ENCODE assay signal across 8 cellular contexts in the genomic region with DNA sequence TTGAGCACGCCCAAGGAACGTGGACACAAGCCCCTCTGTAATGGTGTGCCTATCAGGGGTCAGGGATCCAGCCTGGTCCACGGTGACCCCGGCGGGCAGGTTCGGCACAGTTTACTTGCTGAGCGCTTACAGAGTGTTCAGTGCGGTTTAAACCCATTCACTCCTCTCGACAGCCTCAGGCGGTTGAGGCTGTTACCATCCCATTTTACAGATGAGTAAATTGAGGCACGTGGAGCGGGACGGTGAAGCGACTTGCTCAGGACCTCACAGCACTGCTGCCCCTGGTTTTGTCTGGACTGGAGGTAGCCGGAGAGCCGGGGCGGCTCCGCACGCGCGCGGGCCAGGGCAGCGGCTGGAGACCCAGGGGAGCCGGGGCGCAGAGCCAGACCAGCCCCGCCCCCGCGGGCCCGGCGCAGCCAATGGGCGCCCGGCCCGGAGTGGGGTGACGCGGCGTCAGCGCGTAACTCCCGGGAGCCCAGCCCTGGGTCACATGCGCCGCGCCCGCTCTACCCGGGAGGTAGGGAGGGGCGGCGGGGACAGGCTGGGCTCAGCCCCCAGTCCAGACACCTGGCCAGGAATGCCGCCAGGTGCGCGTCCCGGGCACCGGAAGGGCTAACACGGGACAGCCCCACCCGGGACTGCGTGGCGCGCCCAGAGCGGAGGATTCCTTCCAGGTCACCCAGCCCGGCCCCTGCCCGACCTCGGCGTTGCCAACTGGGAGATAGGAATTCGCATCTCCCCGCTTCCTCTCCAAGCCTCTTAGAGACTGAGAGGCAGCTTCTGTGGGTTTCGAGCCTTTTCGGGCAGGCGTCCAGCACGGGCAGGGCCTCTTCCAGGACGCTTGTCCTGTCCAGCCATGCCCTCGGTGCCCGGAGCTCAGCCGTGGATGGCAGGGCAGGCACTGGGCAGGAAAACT. TPM values are rescaled to one million over a fixed set of nuclear protein-coding genes. Genes with fewer than 3 reads are reported as not detected.
DNase-seq lines count a peak whose midpoint lies in the region; ATAC-seq, FAIRE-seq and TF ChIP-seq lines count a peak whose summit lies in the region.

No MANE protein-coding gene starts in this region.

- BruUV-seq in HepG2 (replicated peaks; lab: Mats Ljungman, UMichigan), result no TSS peak

- DNase-seq in ACHN, result peak; percentile 94
- peak; percentile 74 to 79 for DNase-seq in NCI-H524 (lab: John Stamatoyannopoulos, UW)
- peak; percentile 77 for DNase-seq in activated CD4-positive, alpha-beta T cell treated with anti-CD3 and anti-CD28 coated beads, Interleukin-2, amount 50 U/mL, for 1 hour
- peak; percentile 80 for DNase-seq in HepG2 (ENCODE audit: low spot score)
- peak; percentile 81 for DNase-seq in stimulated activated CD4-positive, alpha-beta T cell treated with anti-CD3 and anti-CD28 coated beads, Interleukin-4, amount 100 ng/mL, for 1 hour

- ATAC-seq in GM18907 (IDR thresholded peaks at IDR 0.05; ENCODE audit: unreplicated experiment) (peak; percentile 48), HG03135 (IDR thresholded peaks at IDR 0.05; ENCODE audit: unreplicated experiment) (peak; percentile 55), HepG2 (peak; percentile 76)

- H3K27me3 ChIP-seq in HepG2 (ENCODE audit: control insufficient read depth in 1 of 2, insufficient read depth in 2 of 2, low read length in 2 of 2), result no peaks in the 10 kb centered on the region; a peak in 2 of 5 replicates

- CTCF ChIA-PET in HepG2 (lab: Yijun Ruan, JAX; ENCODE audit: low intra/inter-chr PET ratio, low total read pairs), result no interaction called here

- H3K4me1 ChIP-seq in HepG2 (ENCODE audit: insufficient read depth, low read length), result peaks cover 82% of the 10 kb centered on the region

- intact Hi-C loops in dendritic cell treated with granulocyte-macrophage colony-stimulating factor and Interleukin-4, amounts not matched to agents 40 ng/mL and 50 ng/mL, for 4 days (cut with micrococcal nuclease), result loop anchor here (1.0 to 2.0 kb wide), 2 partner anchors 8 to 15 kb away; no protein-coding TSS in a partner anchor
- intact Hi-C loops in HepG2 (cut with micrococcal nuclease; ENCODE audit: unreplicated experiment), result no loop called here

- H3K4me3 Mint-ChIP-seq in dendritic cell treated with granulocyte-macrophage colony-stimulating factor and Interleukin-4, amounts not matched to agents 40 ng/mL and 50 ng/mL, for 4 days, result peak overlapping the region; percentile 79

- POLR2A ChIA-PET in HepG2 (lab: Yijun Ruan, JAX), result interaction anchor here (0.9 to 4.2 kb wide), 12 partner anchors 8 to 146 kb away, joined by 3 to 51 read pairs (median 4); no protein-coding TSS in a partner anchor

- peak; percentile 87 to 93 for TF ChIP-seq POLR2A in HepG2 (IDR thresholded peaks at IDR 0.05; ENCODE audit: insufficient read depth in 1 of 2, low read depth in 2 of 2, low read length in 2 of 2)

- H3K27ac ChIP-seq in HepG2 (ENCODE audit: extremely low read length, insufficient read depth, low read length), result peak overlapping the region; percentile 90

- H3K9ac ChIP-seq in HepG2 (ENCODE audit: insufficient read depth, low read depth, low read length), result peak overlapping the region; percentile 83

- H3K79me2 ChIP-seq in HepG2 (ENCODE audit: insufficient read depth, low read length), result peaks cover 15% of the 10 kb centered on the region

- H3K27ac Mint-ChIP-seq in dendritic cell treated with granulocyte-macrophage colony-stimulating factor and Interleukin-4, amounts not matched to agents 40 ng/mL and 50 ng/mL, for 4 days, result peak overlapping the region; percentile 97

- no peaks in the 10 kb centered on the region for H3K9me3 Mint-ChIP-seq in dendritic cell treated with granulocyte-macrophage colony-stimulating factor and Interleukin-4, amounts not matched to agents 40 ng/mL and 50 ng/mL, for 4 days

- TF ChIP-seq CTCF in HepG2 (CRISPR knock-in tag; IDR thresholded peaks at IDR 0.05), result no peak

- TF ChIP-seq RAD21 in HepG2 (CRISPR knock-in tag; IDR thresholded peaks at IDR 0.05), result no peak; the same call in 1 of the 2 replicates

- peak overlapping the region; percentile 51 to 66 (median 61) for H3K4me3 ChIP-seq in HepG2 (replicated peaks in 1 of 3; ENCODE audit: insufficient read depth in 1 of 3, low read depth in 2 of 3, low read length in 3 of 3)

- 0% methylated on average over 10 of the region's 71 CpGs for WGBS in HepG2 (ENCODE audit: low lambda C conversion rate)

- peak; percentile 46 for FAIRE-seq in HepG2 (lab: Jason Lieb, UNC)

- H3K4me2 ChIP-seq in HepG2 (ENCODE audit: low read depth, low read length), result peak overlapping the region; percentile 97

- H2AFZ ChIP-seq in HepG2 (ENCODE audit: low read length), result no peak overlapping the region

- H3K9me3 ChIP-seq in HepG2 (ENCODE audit: low read length), result no peaks in the 10 kb centered on the region

- peaks cover 66% of the 10 kb centered on the region for H3K4me1 Mint-ChIP-seq in dendritic cell treated with granulocyte-macrophage colony-stimulating factor and Interleukin-4, amounts not matched to agents 40 ng/mL and 50 ng/mL, for 4 days (ENCODE audit: low read depth)

- H4K20me1 ChIP-seq in HepG2 (ENCODE audit: insufficient read depth, low read length), result peaks cover 9% of the 10 kb centered on the region; the same call in 1 of the 2 replicates

- H3K36me3 ChIP-seq in HepG2 (replicated peaks in 1 of 2; ENCODE audit: control insufficient read depth in 1 of 2, insufficient read depth in 2 of 2, low read length in 2 of 2), result peaks cover 1 to 2% of the 10 kb centered on the region in 2 experiments; a peak in 4 of 5 replicates

- in situ Hi-C loops in ACHN (cut with HindIII; ENCODE audit: low pct_ligation_motif_present, low pct_unique_long_range_greater_than_20kb, low sequenced_read_pairs), result no loop called here
- in situ Hi-C loops in HepG2 (cut with HindIII; ENCODE audit: extremely low pct_ligation_motif_present, low pct_unique_long_range_greater_than_20kb), result no loop called here

- TF ChIP-seq EP300 in HepG2 (IDR thresholded peaks at IDR 0.05; ENCODE audit: low read depth in 2 of 2, low read length in 2 of 2) (peak in 1 of 2 experiments; percentile 37; a peak in 2 of 4 replicates), HepG2 (CRISPR knock-in tag; IDR thresholded peaks at IDR 0.05; ENCODE audit: borderline replicate concordance) (0 out of 2 replicates have a peak, but pooled peaks have one; percentile 50)

- H3K27me3 Mint-ChIP-seq in dendritic cell treated with granulocyte-macrophage colony-stimulating factor and Interleukin-4, amounts not matched to agents 40 ng/mL and 50 ng/mL, for 4 days, result no peaks in the 10 kb centered on the region

- H3K36me3 Mint-ChIP-seq in dendritic cell treated with granulocyte-macrophage colony-stimulating factor and Interleukin-4, amounts not matched to agents 40 ng/mL and 50 ng/mL, for 4 days (ENCODE audit: low read depth), result peaks cover 19% of the 10 kb centered on the region

TF ChIP-seq in HepG2, 621 proteins besides CTCF, POLR2A, EP300 and RAD21 (continues in another document):
- 0 out of 2 replicates have a peak, but pooled peaks have one; percentile 0 for TF ChIP-seq ZNF329 (CRISPR knock-in tag; IDR thresholded peaks at IDR 0.05; ENCODE audit: low read depth)
- TF ChIP-seq ZNF296 (CRISPR knock-in tag; conservative IDR thresholded peaks at IDR 0.05), result peak; percentile 25; the same call in 1 of the 2 replicates
- no peak for TF ChIP-seq FIP1L1 (IDR thresholded peaks at IDR 0.05; ENCODE audit: borderline replicate concordance, insufficient read depth, low read depth, low read length)
- TF ChIP-seq ZBTB42 (CRISPR knock-in tag; IDR thresholded peaks at IDR 0.05), result no peak
- peak; percentile 47 for TF ChIP-seq FOXO1 (CRISPR knock-in tag; IDR thresholded peaks at IDR 0.05)
- peak; percentile 58 for TF ChIP-seq ZNF770 (CRISPR knock-in tag; IDR thresholded peaks at IDR 0.05)
- TF ChIP-seq ZNF564 (CRISPR knock-in tag; IDR thresholded peaks at IDR 0.05), result peak; percentile 14; the same call in 1 of the 2 replicates
- peak; percentile 79 for TF ChIP-seq MYC (CRISPR knock-in tag; IDR thresholded peaks at IDR 0.05; ENCODE audit: borderline replicate concordance)

RNA-seq across cellular contexts. Expression of gene SREBF1, which starts 3.3 kb away (rescaled TPM):
- total RNA-seq in HepG2 (2016; rRNA removed; fragmentation: Illumina TruSeq; extraction: Trizol), result 12.6 and 34.3 TPM in 2 replicates
- total RNA-seq in HepG2 (2016; cell fraction: cytosol; rRNA removed; fragmentation: Illumina TruSeq; extraction: Trizol; ENCODE audit: low read depth), result 17.8 and 21.9 TPM in 2 replicates
- total RNA-seq in HepG2 (2016; cell fraction: insoluble cytoplasmic fraction; rRNA removed; fragmentation: Illumina TruSeq; extraction: Trizol), result 11.7 and 40.3 TPM in 2 replicates
- 12.6 and 16.8 TPM in 2 replicates for total RNA-seq in HepG2 (2016; cell fraction: membrane; rRNA removed; fragmentation: Illumina TruSeq; extraction: Trizol)
- total RNA-seq in HepG2 (2016; cell fraction: nucleus; rRNA removed; fragmentation: Illumina TruSeq; extraction: Trizol), result 53.2 and 57.7 TPM in 2 replicates
- polyA plus RNA-seq in HepG2 (2011; rRNA removed), result 38.0 and 57.5 TPM in 2 replicates
- 16.6 and 23.2 TPM in 2 replicates for polyA plus RNA-seq in HepG2 (2011; cell fraction: cytosol; rRNA removed)
- polyA plus RNA-seq in HepG2 (2011; cell fraction: nucleus; rRNA removed), result 385 and 409 TPM in 2 replicates
- 60.2 and 60.8 TPM in 2 replicates for polyA plus RNA-seq in HepG2 (2012)
- polyA plus RNA-seq in HepG2 (2016; cell fraction: cytosol; fragmentation: Illumina TruSeq; extraction: Trizol; ENCODE audit: low read depth), result 3.6 and 4.8 TPM in 2 replicates
- 11.3 and 14.1 TPM in 2 replicates for polyA plus RNA-seq in HepG2 (2016; cell fraction: insoluble cytoplasmic fraction; fragmentation: Illumina TruSeq; extraction: Trizol; ENCODE audit: low read depth)
- 7.4 and 8.0 TPM in 2 replicates for polyA plus RNA-seq in HepG2 (2016; cell fraction: membrane; fragmentation: Illumina TruSeq; extraction: Trizol; ENCODE audit: low read depth)
- 156 and 162 TPM in 2 replicates for polyA plus RNA-seq in HepG2 (2016; cell fraction: nucleus; fragmentation: Illumina TruSeq; extraction: Trizol; ENCODE audit: insufficient read depth, low read depth)
- 70.2 and 130 TPM in 2 replicates for polyA minus RNA-seq in HepG2 (2011; rRNA and poly(A)+ RNA removed; ENCODE audit: low replicate concordance)
- 35.3 and 56.1 TPM in 2 replicates for polyA minus RNA-seq in HepG2 (2011; cell fraction: cytosol; rRNA and poly(A)+ RNA removed)
- 93.2 and 119 TPM in 2 replicates for polyA minus RNA-seq in HepG2 (2011; cell fraction: nucleus; rRNA and poly(A)+ RNA removed)

Comparison
In these comparisons a context has a peak if more than half of its experiments do, and no peak if none do; other contexts are left out.
1. Peak in every context shown above with its lines: DNase-seq, ATAC-seq, H3K4me3 ChIP-seq and H3K27ac ChIP-seq.